ENCODE assay signal across 9 cellular contexts in genomic region chr14:35932659-35933159, GRCh38.
DNase-seq lines count a peak whose midpoint lies in the region; ATAC-seq, FAIRE-seq and TF ChIP-seq lines count a peak whose summit lies in the region.
"Had no signal": no experiment of that assay in that cellular context is flagged by ENCODE, and none has a peak within 500 bp of the region (broad histone marks: within the 10 kb centered on the region; RNA-seq: fewer than 3 reads in every experiment).

No MANE protein-coding gene starts in this region.

- DNase-seq in activated CD4-positive, alpha-beta memory T cell treated with anti-CD3 and anti-CD28 coated beads, Interleukin-2, amount 10 ng/mL, durations not matched to agents 7 days and 5 days = peak; percentile 34
- DNase-seq in stimulated activated CD4-positive, alpha-beta T cell treated with anti-CD3 and anti-CD28 coated beads, Interleukin-4, amount 100 ng/mL, for 24 hours = peak; percentile 35
- DNase-seq in PC-9 = no peak
- DNase-seq in KG1 (lab: John Stamatoyannopoulos, UW) = no peak
- no peak for DNase-seq in kidney
- no peak for DNase-seq in NCI-H524 treated with DMSO at 0.1 percent for 48 hours (lab: John Stamatoyannopoulos, UW)

- H3K4me1 Mint-ChIP-seq in activated CD4-positive, alpha-beta memory T cell treated with anti-CD3 and anti-CD28 coated beads, Interleukin-2, amount 10 ng/mL, durations not matched to agents 7 days and 5 days = peaks cover 33% of the 10 kb centered on the region

- H3K4me1 ChIP-seq in PC-9 (replicated peaks; ENCODE audit: insufficient read depth) (no peaks in the 10 kb centered on the region), kidney (ENCODE audit: control insufficient read depth in 1 of 2, insufficient read depth in 1 of 2, low read depth in 1 of 2, low read length in 2 of 2) (no peaks in the 10 kb centered on the region)

- peak; percentile 54 for ATAC-seq in GM19035 (IDR thresholded peaks at IDR 0.05; ENCODE audit: unreplicated experiment)
- ATAC-seq in HG03095 (IDR thresholded peaks at IDR 0.05; ENCODE audit: unreplicated experiment) = peak; percentile 42

- H3F3A ChIP-seq in PC-9 (ENCODE audit: insufficient read depth, low read depth) = no peaks in the 10 kb centered on the region

- intact Hi-C loops in PC-9 (cut with micrococcal nuclease; ENCODE audit: unreplicated experiment) = no loop called here
- intact Hi-C loops in kidney (cut with DNase I) = no loop called here

- no peaks in the 10 kb centered on the region for H3K9me3 Mint-ChIP-seq in activated CD4-positive, alpha-beta memory T cell treated with anti-CD3 and anti-CD28 coated beads, Interleukin-2, amount 10 ng/mL, durations not matched to agents 7 days and 5 days

- no peaks in the 10 kb centered on the region for H3K9me2 ChIP-seq in PC-9 (ENCODE audit: insufficient read depth)

- H3K27ac ChIP-seq in PC-9 (no peak overlapping the region), kidney (ENCODE audit: low read depth in 2 of 2, low read length in 2 of 2) (no peak overlapping the region)
- H3K27ac ChIP-seq: thoracic aorta had no signal

- H3K9ac ChIP-seq in kidney (ENCODE audit: low read length in 2 of 2) = no peak overlapping the region

- H3K4me3 ChIP-seq in PC-9 = no peak overlapping the region
- H3K4me3 ChIP-seq in kidney (ENCODE audit: low read length in 2 of 2) = no peak overlapping the region
- H3K4me3 ChIP-seq: thoracic aorta had no signal

- no peak overlapping the region for H3K4me2 ChIP-seq in PC-9

- no peak overlapping the region for H2AFZ ChIP-seq in PC-9

- no peak overlapping the region for H3K27ac Mint-ChIP-seq in activated CD4-positive, alpha-beta memory T cell treated with anti-CD3 and anti-CD28 coated beads, Interleukin-2, amount 10 ng/mL, durations not matched to agents 7 days and 5 days

- H4K20me1 ChIP-seq in PC-9 (ENCODE audit: insufficient read depth) = no peaks in the 10 kb centered on the region

- POLR2A ChIA-PET in activated CD4-positive, alpha-beta memory T cell treated with anti-CD3 and anti-CD28 coated beads, Interleukin-2, amount 10 ng/mL, durations not matched to agents 7 days and 5 days (lab: Charles Lee) = no interaction called here
- POLR2A ChIA-PET in PC-9 (lab: Charles Lee; ENCODE audit: unreplicated experiment) = no interaction called here

- BruUV-seq in PC-9 (replicated peaks; lab: Mats Ljungman, UMichigan) = no TSS peak

- TF ChIP-seq CTCF in PC-9 (conservative IDR thresholded peaks at IDR 0.05) (no peak), kidney (IDR thresholded peaks at IDR 0.05; ENCODE audit: borderline replicate concordance, extremely low read depth, insufficient read depth) (no peak)

- peaks cover 2% of the 10 kb centered on the region for H3K27me3 Mint-ChIP-seq in activated CD4-positive, alpha-beta memory T cell treated with anti-CD3 and anti-CD28 coated beads, Interleukin-2, amount 10 ng/mL, durations not matched to agents 7 days and 5 days

- no peaks in the 10 kb centered on the region for H3K79me2 ChIP-seq in PC-9 (ENCODE audit: low read depth)

- CTCF ChIA-PET in activated CD4-positive, alpha-beta memory T cell treated with anti-CD3 and anti-CD28 coated beads, Interleukin-2, amount 10 ng/mL, durations not matched to agents 7 days and 5 days (lab: Charles Lee) = no interaction called here
- CTCF ChIA-PET in PC-9 (lab: Charles Lee) = no interaction called here

- H3K36me3 Mint-ChIP-seq in activated CD4-positive, alpha-beta memory T cell treated with anti-CD3 and anti-CD28 coated beads, Interleukin-2, amount 10 ng/mL, durations not matched to agents 7 days and 5 days (ENCODE audit: low read depth) = no peaks in the 10 kb centered on the region

- H3K36me3 ChIP-seq in PC-9 (ENCODE audit: low read depth) (no peaks in the 10 kb centered on the region), kidney (ENCODE audit: control insufficient read depth in 1 of 2, insufficient read depth in 2 of 2, low read length in 2 of 2) (no peaks in the 10 kb centered on the region)
- H3K36me3 ChIP-seq: thoracic aorta had no signal

- no peak for FAIRE-seq in kidney (lab: Jason Lieb, UNC)

- H3K9me3 ChIP-seq in PC-9 (ENCODE audit: insufficient read depth, low read depth) (no peaks in the 10 kb centered on the region), kidney (ENCODE audit: control insufficient read depth in 1 of 2, low read length in 2 of 2) (no peaks in the 10 kb centered on the region)
- H3K9me3 ChIP-seq: thoracic aorta had no signal

- H3K4me3 Mint-ChIP-seq in activated CD4-positive, alpha-beta memory T cell treated with anti-CD3 and anti-CD28 coated beads, Interleukin-2, amount 10 ng/mL, durations not matched to agents 7 days and 5 days = peak overlapping the region; percentile 54

- no peaks in the 10 kb centered on the region for H3K27me3 ChIP-seq in PC-9 (ENCODE audit: insufficient read depth, low read depth)

Comparison
In these comparisons a context has a peak if more than half of its experiments do, and no peak if none do; other contexts are left out.
1. DNase-seq: peak in activated CD4-positive, alpha-beta memory T cell treated with anti-CD3 and anti-CD28 coated beads, Interleukin-2, amount 10 ng/mL, durations not matched to agents 7 days and 5 days (single experiment) and stimulated activated CD4-positive, alpha-beta T cell treated with anti-CD3 and anti-CD28 coated beads, Interleukin-4, amount 100 ng/mL, for 24 hours (single experiment); none in PC-9 (0 of 2), KG1 (single experiment), kidney (single experiment) and NCI-H524 treated with DMSO at 0.1 percent for 48 hours (single experiment).